ENCODE assay signal across 18 cellular contexts in the genomic region with DNA sequence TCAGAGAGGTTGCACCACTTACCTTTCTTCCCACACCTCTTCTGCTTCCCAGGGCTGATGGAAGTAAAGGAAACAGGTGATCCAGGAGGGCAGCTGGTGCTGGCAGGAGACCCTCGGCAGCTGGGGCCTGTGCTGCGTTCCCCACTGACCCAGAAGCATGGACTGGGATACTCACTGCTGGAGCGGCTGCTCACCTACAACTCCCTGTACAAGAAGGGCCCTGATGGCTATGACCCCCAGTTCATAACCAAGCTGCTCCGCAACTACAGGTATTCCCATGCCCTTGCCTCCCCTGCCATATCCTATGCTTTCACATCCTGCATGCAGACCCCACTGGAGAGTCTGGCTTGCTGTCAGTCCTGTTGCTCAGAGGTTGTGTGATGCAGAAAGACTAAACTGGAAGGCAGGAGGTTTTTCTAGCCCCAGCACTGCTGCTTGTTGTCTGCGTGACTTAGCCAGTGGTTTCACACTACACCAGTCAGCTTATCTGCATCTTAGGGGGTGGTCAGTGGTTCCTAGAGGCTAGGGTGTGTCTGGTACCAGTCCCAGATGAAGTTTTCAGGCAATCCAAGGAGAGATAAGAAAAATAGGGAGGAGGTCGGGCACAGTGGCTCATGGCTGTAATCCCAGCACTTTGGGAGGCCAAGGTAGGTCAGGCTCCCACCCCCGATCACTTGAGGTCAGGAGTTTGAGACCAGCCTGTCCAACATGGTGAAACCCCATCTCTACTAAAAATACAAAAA. TPM values are rescaled to one million over a fixed set of nuclear protein-coding genes. Genes with fewer than 3 reads are reported as not detected.
"Had no signal": no experiment of that assay in that cellular context is flagged by ENCODE, and none has a peak within 500 bp of the region (broad histone marks: within the 10 kb centered on the region; RNA-seq: fewer than 3 reads in every experiment).

No MANE protein-coding gene starts in this region.

- H3K4me3 ChIP-seq: gastrocnemius medialis, left lung had no signal

- H3K4me3 Mint-ChIP-seq: activated CD4-positive, alpha-beta T cell treated with anti-CD3 and anti-CD28 coated beads for 36 hours; activated naive CD8-positive, alpha-beta T cell treated with anti-CD3 and anti-CD28 coated beads for 36 hours; activated T-cell treated with anti-CD3 and anti-CD28 coated beads, Interleukin-2, amount 50 U/mL, for 72 hours; effector memory CD8-positive, alpha-beta T cell; naive thymus-derived CD4-positive, alpha-beta T cell had no signal

- H3K27me3 ChIP-seq: brain microvascular endothelial cell, gastrocnemius medialis, left lung had no signal

- H3K27me3 Mint-ChIP-seq: activated CD4-positive, alpha-beta T cell treated with anti-CD3 and anti-CD28 coated beads for 36 hours; activated naive CD8-positive, alpha-beta T cell treated with anti-CD3 and anti-CD28 coated beads for 36 hours; effector memory CD8-positive, alpha-beta T cell; naive thymus-derived CD4-positive, alpha-beta T cell had no signal

- H3K9me3 ChIP-seq: gastrocnemius medialis, left lung had no signal

- H3K27ac Mint-ChIP-seq: activated CD4-positive, alpha-beta T cell treated with anti-CD3 and anti-CD28 coated beads for 36 hours; activated naive CD8-positive, alpha-beta T cell treated with anti-CD3 and anti-CD28 coated beads for 36 hours; activated T-cell treated with anti-CD3 and anti-CD28 coated beads, Interleukin-2, amount 50 U/mL, for 72 hours had no signal

- DNase-seq: activated CD4-positive, alpha-beta T cell treated with anti-CD3 and anti-CD28 coated beads for 36 hours; activated CD8-positive, alpha-beta memory T cell treated with anti-CD3 and anti-CD28 coated beads, Interleukin-2, amount 50 U/mL, for 48 hours; activated gamma-delta T cell; activated naive CD8-positive, alpha-beta T cell treated with anti-CD3 and anti-CD28 coated beads for 36 hours; activated T-cell treated with anti-CD3 and anti-CD28 coated beads, Interleukin-2, amount 50 U/mL, for 72 hours; brain microvascular endothelial cell; cerebellar nuclear complex; effector memory CD8-positive, alpha-beta T cell; gastrocnemius medialis; left lung; naive thymus-derived CD4-positive, alpha-beta T cell; nucleus accumbens; stimulated activated CD4-positive, alpha-beta T cell treated with anti-CD3 and anti-CD28 coated beads, Interleukin-15, amount 100 ng/mL, for 24 hours; stimulated activated CD4-positive, alpha-beta T cell treated with anti-CD3 and anti-CD28 coated beads, Interleukin-4, amount 100 ng/mL, for 4 hours; stimulated activated CD8-positive, alpha-beta memory T cell treated with anti-CD3 and anti-CD28 coated beads, Interleukin-4, amount 100 ng/mL, for 48 hours; stimulated activated naive CD8-positive, alpha-beta T cell treated with anti-CD3 and anti-CD28 coated beads, Interleukin-15, Interleukin-2, amounts not matched to agents 100 U/mL and 50 U/mL, for 24 hours; T-helper 9 cell; WERI-Rb-1 had no signal

- H3K27ac ChIP-seq: brain microvascular endothelial cell, WERI-Rb-1 had no signal

- H3K9me3 Mint-ChIP-seq: activated naive CD8-positive, alpha-beta T cell treated with anti-CD3 and anti-CD28 coated beads for 36 hours; activated T-cell treated with anti-CD3 and anti-CD28 coated beads, Interleukin-2, amount 50 U/mL, for 72 hours; effector memory CD8-positive, alpha-beta T cell; naive thymus-derived CD4-positive, alpha-beta T cell had no signal

- ATAC-seq: activated CD4-positive, alpha-beta T cell treated with anti-CD3 and anti-CD28 coated beads for 36 hours; activated T-cell treated with anti-CD3 and anti-CD28 coated beads, Interleukin-2, amount 50 U/mL, for 72 hours; effector memory CD8-positive, alpha-beta T cell; gastrocnemius medialis; left lung; naive thymus-derived CD4-positive, alpha-beta T cell; stimulated activated naive CD8-positive, alpha-beta T cell treated with anti-CD3 and anti-CD28 coated beads, Interleukin-15, Interleukin-2, amounts not matched to agents 100 U/mL and 50 U/mL, for 24 hours had no signal

RNA-seq across cellular contexts. Expression of gene PPM1J, which starts 18.4 kb away (rescaled TPM):
- polyA plus RNA-seq: naive thymus-derived CD4-positive, alpha-beta T cell had no signal
